In the genomic region with DNA sequence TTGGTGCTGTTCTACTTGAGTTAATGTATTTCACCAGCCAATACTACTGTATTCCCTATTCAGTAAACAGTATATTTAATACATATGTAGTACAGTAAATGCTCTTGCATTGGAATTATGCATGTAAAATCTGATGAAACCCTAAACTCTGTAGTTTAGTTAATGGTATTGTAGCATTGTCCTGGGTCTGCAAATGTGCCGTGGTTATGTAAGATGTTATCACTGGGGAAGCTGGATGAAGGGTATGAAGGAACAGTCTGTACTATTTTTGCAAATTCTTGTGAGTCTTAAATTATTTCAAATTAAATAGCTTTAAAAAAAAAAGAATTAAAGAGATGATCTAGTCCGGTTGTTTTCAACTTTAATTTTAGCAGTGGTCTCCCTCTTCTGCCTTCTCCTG, we compare ENCODE assay signal across 13 cellular contexts.
"Had no signal": no experiment of that assay in that cellular context is flagged by ENCODE, and none has a peak within 500 bp of the region (broad histone marks: within the 10 kb centered on the region; RNA-seq: fewer than 3 reads in every experiment).

No MANE protein-coding gene starts in this region.

- H3K4me3 ChIP-seq: gastrocnemius medialis, heart right ventricle, lower lobe of right lung, pancreas, sigmoid colon, thyroid gland had no signal

- H3K27ac Mint-ChIP-seq: endodermal cell had no signal

- H3K27me3 ChIP-seq: gastrocnemius medialis, heart right ventricle, pancreas, sigmoid colon, thyroid gland had no signal

- H3K4me3 Mint-ChIP-seq: endodermal cell had no signal

- H3K4me1 ChIP-seq: lower lobe of right lung, pancreas, thyroid gland had no signal

- H3K27ac ChIP-seq: gastrocnemius medialis, heart right ventricle, lower lobe of right lung, pancreas, thyroid gland, VCaP had no signal

- H3K4me1 Mint-ChIP-seq: endodermal cell had no signal

- H3K36me3 ChIP-seq: gastrocnemius medialis, heart right ventricle, lower lobe of right lung, pancreas, sigmoid colon, thyroid gland had no signal

- DNase-seq: activated CD4-positive, alpha-beta T cell treated with anti-CD3 and anti-CD28 coated beads for 1 hour; activated T-cell treated with anti-CD3 and anti-CD28 coated beads, Interleukin-2, amount 50 U/mL, for 1 hour; endodermal cell; gastrocnemius medialis; heart right ventricle; left cardiac atrium; lower lobe of right lung; pancreas; sigmoid colon; stimulated activated CD4-positive, alpha-beta T cell treated with anti-CD3 and anti-CD28 coated beads, Interleukin-1b, Interleukin-23, amount 100 ng/mL, for 48 hours; T1000; thyroid gland had no signal

- ATAC-seq: gastrocnemius medialis, heart right ventricle, left cardiac atrium, lower lobe of right lung, pancreas had no signal

- H3K9me3 ChIP-seq: gastrocnemius medialis, heart right ventricle, lower lobe of right lung, pancreas, sigmoid colon, thyroid gland had no signal

- H3K9me3 Mint-ChIP-seq: endodermal cell had no signal
